Comparison of ENCODE assay signal across 8 cellular contexts in the genomic region with DNA sequence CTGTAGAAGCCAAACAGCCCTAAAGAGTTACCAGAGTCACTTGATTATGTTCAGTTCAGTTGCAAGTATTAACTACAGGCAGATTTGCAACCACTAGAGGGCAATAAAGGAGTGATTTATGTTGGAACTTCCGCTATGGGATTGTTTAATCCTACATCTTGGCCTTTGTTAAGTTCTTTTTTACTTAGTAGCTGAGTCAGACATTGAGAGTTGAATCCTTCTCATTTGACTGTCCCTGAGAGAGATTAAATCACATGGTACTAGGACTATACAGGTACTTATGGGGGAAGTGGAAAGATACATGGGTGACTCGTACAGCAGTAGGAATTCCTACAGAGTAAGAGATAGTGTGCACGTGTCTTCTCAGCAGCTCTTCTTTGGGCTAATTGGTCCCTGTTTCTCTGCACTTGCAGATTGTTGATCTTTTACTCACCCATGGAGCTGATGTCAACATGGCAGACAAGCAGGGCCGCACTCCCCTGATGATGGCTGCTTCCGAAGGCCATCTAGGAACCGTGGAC. TPM values are rescaled to one million over a fixed set of nuclear protein-coding genes. Genes with fewer than 3 reads are reported as not detected.
DNase-seq lines count a peak whose midpoint lies in the region; ATAC-seq and TF ChIP-seq lines count a peak whose summit lies in the region.

No MANE protein-coding gene starts in this region.

- ATAC-seq in left cardiac atrium (peak; percentile 48 to 58), HG02885 (IDR thresholded peaks at IDR 0.05; ENCODE audit: poor library complexity, unreplicated experiment) (no peak)

- no peaks in the 10 kb centered on the region for H3K9me3 ChIP-seq in WERI-Rb-1 (ENCODE audit: severe bottlenecking)

- H3K27ac ChIP-seq in WERI-Rb-1: peak overlapping the region; percentile 5; the same call in 1 of the 2 replicates

- peak; percentile 68 for DNase-seq in ACHN
- peak; percentile 71 for DNase-seq in GM12865 (ENCODE audit: low read depth)
- DNase-seq in NCI-H2107 (lab: John Stamatoyannopoulos, UW): peak; percentile 10
- no peak for DNase-seq in WERI-Rb-1
- DNase-seq in left cardiac atrium: no peak
- peak; percentile 69 for DNase-seq in skeletal muscle cell (ENCODE audit: low read depth)
- DNase-seq in NCI-H128 (lab: John Stamatoyannopoulos, UW; ENCODE audit: unreplicated experiment): no peak

- intact Hi-C loops in left cardiac atrium (cut with DNase I): loop anchor here (5.0 to 10.0 kb wide), 4 partner anchors 324 to 731 kb away; no protein-coding TSS in a partner anchor

- in situ Hi-C loops in ACHN (cut with HindIII; ENCODE audit: low pct_ligation_motif_present, low pct_unique_long_range_greater_than_20kb, low sequenced_read_pairs): loop anchor here (25.0 kb wide), 1 partner anchor 418 kb away; no protein-coding TSS in a partner anchor

- no peaks in the 10 kb centered on the region for H3K27me3 ChIP-seq in WERI-Rb-1 (ENCODE audit: insufficient read depth, low read depth, severe bottlenecking)

- H3K4me3 ChIP-seq in GM12865 (ENCODE audit: low read depth, low read length) (no peak overlapping the region), WERI-Rb-1 (ENCODE audit: low read depth, low read length) (no peak overlapping the region), skeletal muscle cell (ENCODE audit: low read depth, low read length) (no peak overlapping the region)

- peaks cover 36% of the 10 kb centered on the region for H3K36me3 ChIP-seq in WERI-Rb-1

- TF ChIP-seq CTCF in GM12865 (IDR thresholded peaks at IDR 0.05; ENCODE audit: insufficient read depth, low read depth, low read length, missing control alignments): peak; percentile 64
- peak; percentile 65 for TF ChIP-seq CTCF in WERI-Rb-1 (IDR thresholded peaks at IDR 0.05; ENCODE audit: low read depth, low read length)

RNA-seq across cellular contexts. Expression of gene CYB561, which starts 40.3 kb away (rescaled TPM):
- 10 to 100 TPM; 17.3 to 21.7 TPM for total RNA-seq in left cardiac atrium

Comparison
In these comparisons a context has a peak if more than half of its experiments do, and no peak if none do; other contexts are left out.
1. DNase-seq: peak in ACHN (single experiment), GM12865 (single experiment), NCI-H2107 (single experiment) and skeletal muscle cell (single experiment); none in WERI-Rb-1 (single experiment), left cardiac atrium (single experiment) and NCI-H128 (single experiment).